Comparison of ENCODE assay signal across 13 cellular contexts in genomic region chr1:77280962-77281361, GRCh38. TPM values are rescaled to one million over a fixed set of nuclear protein-coding genes. Genes with fewer than 3 reads are reported as not detected.
DNase-seq lines count a peak whose midpoint lies in the region; ATAC-seq, FAIRE-seq and TF ChIP-seq lines count a peak whose summit lies in the region.
"Had no signal": no experiment of that assay in that cellular context is flagged by ENCODE, and none has a peak within 500 bp of the region (broad histone marks: within the 10 kb centered on the region; RNA-seq: fewer than 3 reads in every experiment).

No MANE protein-coding gene starts in this region.

- no peaks in the 10 kb centered on the region for H3K79me2 ChIP-seq in trophoblast cell (ENCODE audit: control insufficient read depth, insufficient read depth, low read length, poor library complexity)

- H3K4me3 Mint-ChIP-seq in CD8-positive, alpha-beta T cell: peak overlapping the region; percentile 79
- H3K4me3 Mint-ChIP-seq in activated naive CD8-positive, alpha-beta T cell treated with anti-CD3 and anti-CD28 coated beads, Interleukin-2, amount 50 U/mL, for 24 hours: peak overlapping the region; percentile 61
- peak overlapping the region; percentile 77 for H3K4me3 Mint-ChIP-seq in natural killer cell

- peak overlapping the region; percentile 0; the same call in 1 of the 2 replicates for H2BK120ac ChIP-seq in IMR-90 (ENCODE audit: low read depth, low read length)
- H2BK120ac ChIP-seq in trophoblast cell (ENCODE audit: insufficient read depth, low read length, poor library complexity): no peak overlapping the region

- H3K4ac ChIP-seq in IMR-90 (ENCODE audit: low read depth, low read length) (no peak overlapping the region), trophoblast cell (ENCODE audit: low read depth, low read length) (no peak overlapping the region)

- H3K9me1 ChIP-seq in IMR-90 (ENCODE audit: insufficient read depth, low read length): no peaks in the 10 kb centered on the region

- in situ Hi-C loops in IMR-90 (cut with MboI; ENCODE audit: low sequenced_read_pairs): no loop called here

- TF ChIP-seq CTCF in CD8-positive, alpha-beta T cell (IDR thresholded peaks at IDR 0.05): no peak
- TF ChIP-seq CTCF in IMR-90 (conservative IDR thresholded peaks at IDR 0.05; ENCODE audit: low read depth, low read length) (no peak), natural killer cell (IDR thresholded peaks at IDR 0.05) (no peak)

- no peak overlapping the region for H3K56ac ChIP-seq in IMR-90 (ENCODE audit: extremely low read depth, insufficient read depth, low read length)

- H2BK20ac ChIP-seq in IMR-90 (ENCODE audit: low read depth, low read length): peak overlapping the region; percentile 2; the same call in 1 of the 2 replicates

- no peak for DNase-seq in CD8-positive, alpha-beta T cell
- DNase-seq in IMR-90 (no peak), natural killer cell (no peak), trophoblast cell (no peak), mesenteric fat pad (ENCODE audit: low spot score) (no peak), GM12891 (ENCODE audit: insufficient read length, low spot score) (no peak), H4 (ENCODE audit: low spot score) (no peak)
- DNase-seq in activated naive CD8-positive, alpha-beta T cell treated with anti-CD3 and anti-CD28 coated beads, Interleukin-2, amount 50 U/mL, for 24 hours: no peak
- DNase-seq: cerebellar nuclear complex, NCI-H1048 had no signal

- H4K91ac ChIP-seq in IMR-90 (ENCODE audit: insufficient read depth, low read depth, low read length) (no peak overlapping the region), trophoblast cell (ENCODE audit: low read depth, low read length) (no peak overlapping the region)

- H4K20me1 ChIP-seq in IMR-90 (ENCODE audit: insufficient read depth, low read length): no peaks in the 10 kb centered on the region

- peak overlapping the region; percentile 43 for H3K27ac Mint-ChIP-seq in CD8-positive, alpha-beta T cell
- peak overlapping the region; percentile 54 for H3K27ac Mint-ChIP-seq in activated naive CD8-positive, alpha-beta T cell treated with anti-CD3 and anti-CD28 coated beads, Interleukin-2, amount 50 U/mL, for 24 hours
- H3K27ac Mint-ChIP-seq in natural killer cell: no peak overlapping the region

- no peak overlapping the region for H3K4me3 ChIP-seq in CD8-positive, alpha-beta T cell (ENCODE audit: low read depth, low read length)
- H3K4me3 ChIP-seq in IMR-90 (ENCODE audit: insufficient read depth, low read depth, low read length) (no peak overlapping the region), trophoblast cell (ENCODE audit: low read depth, low read length) (no peak overlapping the region)

- H2BK5ac ChIP-seq in IMR-90 (ENCODE audit: low read depth, low read length, poor library complexity, severe bottlenecking) (no peak overlapping the region), trophoblast cell (ENCODE audit: low read depth, low read length, poor library complexity) (no peak overlapping the region)

- H3K18ac ChIP-seq in IMR-90 (ENCODE audit: low read depth, low read length) (no peak overlapping the region), trophoblast cell (ENCODE audit: low read length) (no peak overlapping the region)

- no peak overlapping the region for H2BK15ac ChIP-seq in IMR-90 (ENCODE audit: low read depth, low read length)

- CTCF ChIA-PET in CD8-positive, alpha-beta T cell (lab: Charles Lee): interaction anchor here (1.0 to 2.6 kb wide), 4 partner anchors 48 to 252 kb away, joined by 3 to 9 read pairs (median 6); partner anchors contain the start of gene PIGK
- CTCF ChIA-PET in IMR-90 (lab: Yijun Ruan, JAX): no interaction called here

- H2AFZ ChIP-seq in IMR-90 (replicated peaks; ENCODE audit: low read length, poor library complexity) (peak overlapping the region; percentile 12), trophoblast cell (ENCODE audit: insufficient read depth, low read length, poor library complexity) (no peak overlapping the region)

- dilution Hi-C loops in IMR-90 (cut with HindIII; ENCODE audit: low sequenced_read_pairs, unreplicated experiment): no loop called here

- no peak for FAIRE-seq in GM12891 (lab: Jason Lieb, UNC)
- FAIRE-seq: D721Med, H54 had no signal

- H3K27ac ChIP-seq in CD8-positive, alpha-beta T cell (ENCODE audit: low read depth, low read length): no peak overlapping the region
- H3K27ac ChIP-seq in IMR-90 (ENCODE audit: insufficient read depth, low read length) (no peak overlapping the region), trophoblast cell (ENCODE audit: low read depth, low read length) (no peak overlapping the region)
- H3K27ac ChIP-seq: suprapubic skin had no signal

- H3K14ac ChIP-seq in IMR-90 (replicated peaks; ENCODE audit: low read depth, low read length) (no peak overlapping the region), trophoblast cell (ENCODE audit: low read length) (no peak overlapping the region)

- H3K36me3 Mint-ChIP-seq in CD8-positive, alpha-beta T cell: no peaks in the 10 kb centered on the region
- H3K36me3 Mint-ChIP-seq in activated naive CD8-positive, alpha-beta T cell treated with anti-CD3 and anti-CD28 coated beads, Interleukin-2, amount 50 U/mL, for 24 hours (ENCODE audit: low read depth): no peaks in the 10 kb centered on the region
- no peaks in the 10 kb centered on the region for H3K36me3 Mint-ChIP-seq in natural killer cell

- no peak for ATAC-seq in CD8-positive, alpha-beta T cell
- no peak for ATAC-seq in IMR-90 (ENCODE audit: low read depth)
- ATAC-seq in activated naive CD8-positive, alpha-beta T cell treated with anti-CD3 and anti-CD28 coated beads, Interleukin-2, amount 50 U/mL, for 24 hours: no peak
- no peak for ATAC-seq in natural killer cell

- POLR2A ChIA-PET in CD8-positive, alpha-beta T cell (lab: Charles Lee): interaction anchor here (0.8 to 2.4 kb wide), 5 partner anchors 11 to 45 kb away, joined by 3 to 8 read pairs (median 4); no protein-coding TSS in a partner anchor
- POLR2A ChIA-PET in IMR-90 (lab: Charles Lee; ENCODE audit: unreplicated experiment): interaction anchor here (1.1 kb wide), 1 partner anchor 89 kb away, joined by 4 read pairs; no protein-coding TSS in a partner anchor

- H4K12ac ChIP-seq in trophoblast cell (ENCODE audit: low read depth, low read length): no peak overlapping the region

- no peak overlapping the region for H2AK9ac ChIP-seq in IMR-90 (replicated peaks; ENCODE audit: low read depth, low read length, poor library complexity)

- no peak overlapping the region for H2BK12ac ChIP-seq in trophoblast cell (ENCODE audit: low read length)

- H4K8ac ChIP-seq in IMR-90 (ENCODE audit: low read depth in 2 of 2, low read length in 2 of 2) (peak overlapping the region in 1 of 2 experiments; percentile 76; a peak in 1 of 4 replicates), trophoblast cell (ENCODE audit: low read depth, low read length) (no peak overlapping the region)

- H4K5ac ChIP-seq in IMR-90 (ENCODE audit: low read depth, low read length): no peak overlapping the region

- H3K9me3 Mint-ChIP-seq in CD8-positive, alpha-beta T cell: no peaks in the 10 kb centered on the region
- H3K9me3 Mint-ChIP-seq in activated naive CD8-positive, alpha-beta T cell treated with anti-CD3 and anti-CD28 coated beads, Interleukin-2, amount 50 U/mL, for 24 hours: no peaks in the 10 kb centered on the region
- H3K9me3 Mint-ChIP-seq in natural killer cell: no peaks in the 10 kb centered on the region

- H3K4me1 Mint-ChIP-seq in CD8-positive, alpha-beta T cell (ENCODE audit: low read depth): peaks cover 41% of the 10 kb centered on the region
- peaks cover 22% of the 10 kb centered on the region for H3K4me1 Mint-ChIP-seq in activated naive CD8-positive, alpha-beta T cell treated with anti-CD3 and anti-CD28 coated beads, Interleukin-2, amount 50 U/mL, for 24 hours
- H3K4me1 Mint-ChIP-seq in natural killer cell: peaks cover 22 to 31% of the 10 kb centered on the region in 2 donors

- no peaks in the 10 kb centered on the region for H3K27me3 ChIP-seq in CD8-positive, alpha-beta T cell (ENCODE audit: insufficient read depth, low read length)
- no peaks in the 10 kb centered on the region for H3K27me3 ChIP-seq in IMR-90 (ENCODE audit: control insufficient read depth, insufficient read depth, low read length)
- peaks cover 27% of the 10 kb centered on the region for H3K27me3 ChIP-seq in trophoblast cell (ENCODE audit: insufficient read depth, low read length)

- no peak overlapping the region for H2AK5ac ChIP-seq in IMR-90 (ENCODE audit: low read depth, low read length)
- no peak overlapping the region for H2AK5ac ChIP-seq in trophoblast cell (ENCODE audit: low read length)

- H3K9ac ChIP-seq in IMR-90 (ENCODE audit: low read depth, low read length): no peak overlapping the region
- no peak overlapping the region for H3K9ac ChIP-seq in trophoblast cell (ENCODE audit: low read length)

- TF ChIP-seq POLR2A in IMR-90 (IDR thresholded peaks at IDR 0.05; ENCODE audit: low read depth, low read length): no peak
- no peak for TF ChIP-seq POLR2A in GM12891 (IDR thresholded peaks at IDR 0.05; ENCODE audit: low read depth, low read length)

- peaks cover 16 to 40% of the 10 kb centered on the region in 2 experiments for H3K79me1 ChIP-seq in IMR-90 (ENCODE audit: low read depth in 1 of 2, low read length in 2 of 2)
- no peaks in the 10 kb centered on the region for H3K79me1 ChIP-seq in trophoblast cell (ENCODE audit: low read length)

- peaks cover 32% of the 10 kb centered on the region for H3K4me1 ChIP-seq in CD8-positive, alpha-beta T cell (ENCODE audit: insufficient read depth, low read length)
- H3K4me1 ChIP-seq in IMR-90 (ENCODE audit: control insufficient read depth, insufficient read depth, low read length) (0 out of 2 replicates have a peak, but pooled peaks cover 2% of the 10 kb centered on the region), trophoblast cell (ENCODE audit: control insufficient read depth in 1 of 2, insufficient read depth in 2 of 2, low read length in 2 of 2) (peaks cover 7 to 10% of the 10 kb centered on the region in 2 experiments)

- H3K36me3 ChIP-seq in CD8-positive, alpha-beta T cell (ENCODE audit: insufficient read depth, low read length): no peaks in the 10 kb centered on the region
- H3K36me3 ChIP-seq in IMR-90 (ENCODE audit: control insufficient read depth, insufficient read depth, low read length) (no peaks in the 10 kb centered on the region), trophoblast cell (ENCODE audit: control insufficient read depth in 1 of 2, insufficient read depth in 2 of 2, low read length in 2 of 2) (no peaks in the 10 kb centered on the region)
- H3K36me3 ChIP-seq: suprapubic skin had no signal

- no peak overlapping the region for H3K4me2 ChIP-seq in IMR-90 (ENCODE audit: low read depth, low read length)
- H3K4me2 ChIP-seq in trophoblast cell (ENCODE audit: low read length): no peak overlapping the region

- 100% methylated on average over 1 of the region's 4 CpGs; no CpG with 5 or more reads in 1 of the 2 experiments for WGBS in IMR-90 (ENCODE audit: extremely low coverage in 2 of 2, insufficient read length in 1 of 2), 2 experiments
- WGBS in trophoblast cell (ENCODE audit: extremely low coverage, insufficient coverage, insufficient read length): no CpG with 5 or more reads among the region's 4 CpGs

- H3K23ac ChIP-seq in IMR-90 (ENCODE audit: low read depth, low read length) (peak overlapping the region; percentile 55), trophoblast cell (ENCODE audit: low read length) (no peak overlapping the region)

- BruUV-seq in IMR-90 (replicated peaks; lab: Mats Ljungman, UMichigan): no TSS peak

- peaks cover 6% of the 10 kb centered on the region for H3K27me3 Mint-ChIP-seq in CD8-positive, alpha-beta T cell (ENCODE audit: low read depth)
- peaks cover 12% of the 10 kb centered on the region for H3K27me3 Mint-ChIP-seq in activated naive CD8-positive, alpha-beta T cell treated with anti-CD3 and anti-CD28 coated beads, Interleukin-2, amount 50 U/mL, for 24 hours
- H3K27me3 Mint-ChIP-seq in natural killer cell (ENCODE audit: low read depth in 2 of 2): peaks cover 8 to 22% of the 10 kb centered on the region in 2 donors

- intact Hi-C loops in CD8-positive, alpha-beta T cell (cut with DNase I, micrococcal nuclease): loop anchor here (2.0 to 5.0 kb wide), 4 partner anchors 36 to 151 kb away; no protein-coding TSS in a partner anchor
- intact Hi-C loops in IMR-90 (cut with micrococcal nuclease) (loop anchor here (5.0 kb wide), 3 partner anchors 134 to 401 kb away; partner anchors contain the start of gene ZZZ3), natural killer cell (cut with micrococcal nuclease) (loop anchor here (10.0 kb wide), 1 partner anchor 254 kb away; no protein-coding TSS in a partner anchor)

- TF ChIP-seq RAD21 in IMR-90 (IDR thresholded peaks at IDR 0.05; ENCODE audit: low read length): no peak

- no peaks in the 10 kb centered on the region for H3K9me3 ChIP-seq in CD8-positive, alpha-beta T cell (ENCODE audit: low read length)
- H3K9me3 ChIP-seq in IMR-90 (ENCODE audit: control insufficient read depth, insufficient read depth, low read length): no peaks in the 10 kb centered on the region
- H3K9me3 ChIP-seq in trophoblast cell (ENCODE audit: insufficient read depth, low read depth, low read length): no peaks in the 10 kb centered on the region
- H3K9me3 ChIP-seq: suprapubic skin had no signal

RNA-seq across cellular contexts. Expression of gene AK5, which starts 0.9 kb away (rescaled TPM):
- total RNA-seq in CD8-positive, alpha-beta T cell: 10 to 100 TPM; 14.2 to 17.9 TPM
- 25.8 and 54.7 TPM in 2 replicates for total RNA-seq in IMR-90 (2012; rRNA removed)
- polyA plus RNA-seq in IMR-90 (2012; rRNA removed): 20.7 and 22.5 TPM in 2 replicates
- 7.7 and 12.8 TPM in 2 replicates for polyA plus RNA-seq in IMR-90 (2012; cell fraction: cytosol; rRNA removed)
- polyA plus RNA-seq in IMR-90 (2012; cell fraction: nucleus; rRNA removed; ENCODE audit: low replicate concordance): 2.7 and 8.6 TPM in 2 replicates
- total RNA-seq in natural killer cell: 10 to 100 TPM in 2 of 3 donors, 1 to 10 TPM in 1; 9.4 to 29.8 (median 11.4) TPM
- 0.10 and 0.11 TPM in 2 replicates for polyA plus RNA-seq in trophoblast cell (2013)
- total RNA-seq in mesenteric fat pad: not detected
- polyA plus RNA-seq in GM12891 (2012; ENCODE audit: low read depth, missing spikeins): not detected
- total RNA-seq in H4 (2014; rRNA removed; shearing (Covaris generic)): 10.4 and 13.5 TPM in 2 replicates

Comparison
In these comparisons a context has a peak if more than half of its experiments do, and no peak if none do; other contexts are left out.
1. H3K27ac Mint-ChIP-seq: peak in CD8-positive, alpha-beta T cell (single experiment) and activated naive CD8-positive, alpha-beta T cell treated with anti-CD3 and anti-CD28 coated beads, Interleukin-2, amount 50 U/mL, for 24 hours (single experiment); none in natural killer cell (0 of 2).
2. Peak in every context shown above with its lines, with median percentiles within 50 percentile points of each other: H3K4me3 Mint-ChIP-seq.